Comparison of ENCODE assay signal across 14 cellular contexts in genomic region chr3:60294181-60294580, GRCh38.
DNase-seq lines count a peak whose midpoint lies in the region; ATAC-seq and TF ChIP-seq lines count a peak whose summit lies in the region.
"Had no signal": no experiment of that assay in that cellular context is flagged by ENCODE, and none has a peak within 500 bp of the region (broad histone marks: within the 10 kb centered on the region; RNA-seq: fewer than 3 reads in every experiment).

No MANE protein-coding gene starts in this region.

- in situ Hi-C loops in G401 (cut with HindIII; ENCODE audit: low sequenced_read_pairs), result no loop called here

- TF ChIP-seq CTCF in MCF 10A (IDR thresholded peaks at IDR 0.05; ENCODE audit: unreplicated experiment) (no peak), breast epithelium (IDR thresholded peaks at IDR 0.05) (no peak), right lobe of liver (IDR thresholded peaks at IDR 0.05) (no peak), Calu3 (IDR thresholded peaks at IDR 0.05; ENCODE audit: unreplicated experiment) (no peak), uterus (IDR thresholded peaks at IDR 0.05) (no peak)

- WGBS in right lobe of liver (ENCODE audit: insufficient coverage, low coverage, low lambda C conversion rate, missing lambda C conversion rate), result 46% methylated on average over 3 of the region's 3 CpGs

- H3K4me1 ChIP-seq in breast epithelium (no peaks in the 10 kb centered on the region), right lobe of liver (no peaks in the 10 kb centered on the region), uterus (no peaks in the 10 kb centered on the region)

- no peak for TF ChIP-seq POLR2A in breast epithelium (IDR thresholded peaks at IDR 0.05)
- no peak for TF ChIP-seq POLR2A in right lobe of liver (IDR thresholded peaks at IDR 0.05)
- no peak for TF ChIP-seq POLR2A in uterus (IDR thresholded peaks at IDR 0.05)

- H3K36me3 ChIP-seq in breast epithelium (no peaks in the 10 kb centered on the region), right lobe of liver (no peaks in the 10 kb centered on the region), uterus (no peaks in the 10 kb centered on the region)

- H3K27me3 Mint-ChIP-seq in MCF 10A (ENCODE audit: insufficient read depth, unreplicated experiment), result no peaks in the 10 kb centered on the region
- no peaks in the 10 kb centered on the region for H3K27me3 Mint-ChIP-seq in Calu3 (ENCODE audit: unreplicated experiment)

- H3K9me3 ChIP-seq in breast epithelium, result no peaks in the 10 kb centered on the region
- no peaks in the 10 kb centered on the region for H3K9me3 ChIP-seq in right lobe of liver
- no peaks in the 10 kb centered on the region for H3K9me3 ChIP-seq in uterus

- no peaks in the 10 kb centered on the region for H3K27me3 ChIP-seq in breast epithelium
- no peaks in the 10 kb centered on the region for H3K27me3 ChIP-seq in right lobe of liver
- no peaks in the 10 kb centered on the region for H3K27me3 ChIP-seq in uterus
- H3K27me3 ChIP-seq: hepatocyte had no signal

- no peak overlapping the region for H3K4me3 Mint-ChIP-seq in MCF 10A (ENCODE audit: unreplicated experiment)
- H3K4me3 Mint-ChIP-seq in Calu3 (ENCODE audit: low read depth, unreplicated experiment), result no peak overlapping the region
- H3K4me3 Mint-ChIP-seq: HFFc6, nephron progenitor cell had no signal

- no peak for ATAC-seq in right lobe of liver

- H3K9me3 Mint-ChIP-seq in MCF 10A (ENCODE audit: unreplicated experiment) (no peaks in the 10 kb centered on the region), Calu3 (ENCODE audit: low read depth, unreplicated experiment) (no peaks in the 10 kb centered on the region)
- H3K9me3 Mint-ChIP-seq: nephron progenitor cell had no signal

- H3K4me1 Mint-ChIP-seq in MCF 10A (ENCODE audit: insufficient read depth, unreplicated experiment), result peaks cover 9% of the 10 kb centered on the region
- H3K4me1 Mint-ChIP-seq in Calu3 (ENCODE audit: low read depth, unreplicated experiment), result peaks cover 11% of the 10 kb centered on the region
- H3K4me1 Mint-ChIP-seq: nephron progenitor cell had no signal

- DNase-seq in MCF 10A (ENCODE audit: unreplicated experiment), result peak; percentile 72
- no peak for DNase-seq in breast epithelium (ENCODE audit: low spot score in 2 of 2)
- DNase-seq in NCI-H69 (lab: John Stamatoyannopoulos, UW), result peak; percentile 19
- peak; percentile 46 for DNase-seq in fibroblast of gingiva (ENCODE audit: low read depth)
- no peak for DNase-seq in right lobe of liver
- DNase-seq in Calu3, result no peak
- no peak for DNase-seq in G401 (ENCODE audit: low spot score)
- DNase-seq in uterus, result no peak
- DNase-seq: effector CD8-positive, alpha-beta T cell; HFFc6; KBM-7; nephron progenitor cell; Right ventricle myocardium superior had no signal

- intact Hi-C loops in MCF 10A (cut with micrococcal nuclease) (no loop called here), breast epithelium (cut with DNase I; ENCODE audit: low total_unique reads) (no loop called here), right lobe of liver (cut with DNase I) (no loop called here), Calu3 (cut with micrococcal nuclease; ENCODE audit: unreplicated experiment) (no loop called here), uterus (cut with DNase I; ENCODE audit: low total_unique reads) (no loop called here)

- H3K27ac ChIP-seq in breast epithelium, result no peak overlapping the region
- H3K27ac ChIP-seq in right lobe of liver, result no peak overlapping the region
- no peak overlapping the region for H3K27ac ChIP-seq in uterus
- H3K27ac ChIP-seq: hepatocyte had no signal

- POLR2A ChIA-PET in MCF 10A (lab: Yijun Ruan, JAX), result no interaction called here

- no peaks in the 10 kb centered on the region for H3K36me3 Mint-ChIP-seq in MCF 10A (ENCODE audit: insufficient read depth, unreplicated experiment)
- no peaks in the 10 kb centered on the region for H3K36me3 Mint-ChIP-seq in Calu3 (ENCODE audit: insufficient read depth, unreplicated experiment)

- H3K4me3 ChIP-seq in breast epithelium (no peak overlapping the region), right lobe of liver (no peak overlapping the region), uterus (no peak overlapping the region)
- H3K4me3 ChIP-seq: hepatocyte had no signal

- CTCF ChIA-PET in MCF 10A (lab: Yijun Ruan, JAX) (no interaction called here), Calu3 (lab: Charles Lee) (no interaction called here)

- no peak overlapping the region for H3K27ac Mint-ChIP-seq in MCF 10A (ENCODE audit: low read depth, unreplicated experiment)
- no peak overlapping the region for H3K27ac Mint-ChIP-seq in Calu3 (ENCODE audit: unreplicated experiment)
- H3K27ac Mint-ChIP-seq: HFFc6, nephron progenitor cell had no signal

- BruUV-seq in MCF 10A (replicated peaks; lab: Mats Ljungman, UMichigan) (no TSS peak), Calu3 (replicated peaks; lab: Mats Ljungman, UMichigan) (no TSS peak)

Comparison
In these comparisons a context has a peak if more than half of its experiments do, and no peak if none do; other contexts are left out.
1. DNase-seq: peak in MCF 10A (single experiment), NCI-H69 (single experiment) and fibroblast of gingiva (single experiment); none in breast epithelium (0 of 2), right lobe of liver (0 of 3), Calu3 (single experiment), G401 (single experiment) and uterus (0 of 2).